In the genomic region with DNA sequence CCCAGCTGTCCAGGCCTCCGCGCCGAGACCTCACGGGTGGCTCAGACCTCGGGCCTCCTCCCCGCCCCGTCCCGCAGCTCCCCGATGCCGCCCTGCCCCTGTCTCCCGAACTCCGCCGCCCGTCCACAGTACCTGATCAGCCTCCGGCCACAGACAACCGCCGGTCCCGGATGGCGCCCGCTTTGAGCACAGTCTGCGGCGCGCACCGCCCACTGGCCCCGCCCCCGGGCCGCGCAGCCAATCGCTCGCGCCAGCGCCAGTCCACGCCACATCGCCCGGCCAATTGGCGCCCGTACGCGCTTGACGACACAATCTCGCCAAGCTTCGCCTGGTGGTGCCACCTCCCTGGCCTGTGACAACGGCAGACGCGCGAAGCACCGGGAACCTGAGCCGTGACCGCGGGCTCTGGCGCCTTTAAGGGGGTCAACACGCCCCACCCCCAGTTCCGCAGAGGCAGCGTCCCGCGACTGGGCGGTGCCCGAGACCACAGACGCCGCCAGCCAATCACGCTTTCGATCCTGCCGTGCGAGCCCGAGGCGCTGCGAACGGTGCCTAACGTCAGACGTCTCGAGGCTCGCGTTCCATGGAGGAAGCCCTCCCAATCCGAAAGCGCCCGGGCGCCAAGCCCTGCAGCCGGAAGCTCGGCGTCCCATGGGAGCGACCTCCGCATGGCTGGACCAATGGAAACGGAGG, we compare ENCODE assay signal across 8 cellular contexts. TPM values are rescaled to one million over a fixed set of nuclear protein-coding genes. Genes with fewer than 3 reads are reported as not detected.
DNase-seq lines count a peak whose midpoint lies in the region; ATAC-seq and TF ChIP-seq lines count a peak whose summit lies in the region.

IDI1 (minus strand) TSS at position 388 of the 693 bp plus-strand sequence; CDS start at position 272, 116 bp downstream.

- intact Hi-C loops in aorta (cut with DNase I): loop anchor here in 1 of 2 donors (5.0 kb wide), 1 partner anchor 117 kb away; the partner anchor contains the start of gene LARP4B

- H4K20me1 ChIP-seq in hepatocyte (ENCODE audit: insufficient read depth, poor library complexity, severe bottlenecking): peaks cover 50% of the 10 kb centered on the region

- H3K27me3 ChIP-seq in hepatocyte: no peaks in the 10 kb centered on the region
- H3K27me3 ChIP-seq in aorta (ENCODE audit: control insufficient read depth in 1 of 2, insufficient read depth in 2 of 2, low read length in 1 of 2): no peaks in the 10 kb centered on the region

- no peaks in the 10 kb centered on the region for H3K9me3 ChIP-seq in hepatocyte (ENCODE audit: low read depth)
- H3K9me3 ChIP-seq in aorta (ENCODE audit: control insufficient read depth, low read length): no peaks in the 10 kb centered on the region

- H3K9me2 ChIP-seq in hepatocyte (replicated peaks; ENCODE audit: insufficient read depth): no peaks in the 10 kb centered on the region

- H3K79me2 ChIP-seq in hepatocyte: peaks cover 76% of the 10 kb centered on the region

- H3K4me2 ChIP-seq in hepatocyte: peak within 1 kb of the TSS; percentile 85

- under 1% methylated on average over 55 of the region's 83 CpGs for WGBS in hepatocyte (ENCODE audit: low lambda C conversion rate, missing lambda C conversion rate)
- 0 to 1% methylated on average over 80 to 83 of the region's 83 CpGs for whole genome bisulfite sequencing in aorta, 2 donors

- H3K4me3 ChIP-seq in hepatocyte (peak within 1 kb of the TSS; percentile 61), aorta (ENCODE audit: low read length in 2 of 2) (peak within 1 kb of the TSS; percentile 60 to 62)

- DNase-seq in NCI-H2081 treated with DMSO at 0.1 percent for 48 hours (lab: John Stamatoyannopoulos, UW) (peak; percentile 77), T1000 (lab: John Stamatoyannopoulos, UW) (peak; percentile 92), astrocyte of the hippocampus (ENCODE audit: low read depth, low spot score) (peak; percentile 99), hepatocyte (ENCODE audit: low spot score) (peak; percentile 99), renal cortical epithelial cell (ENCODE audit: low read depth) (peak; percentile 94), aorta (peak; percentile 98 to 99)

- H3K27ac ChIP-seq in hepatocyte: peak within 1 kb of the TSS; percentile 94
- H3K27ac ChIP-seq in aorta (ENCODE audit: low read depth in 1 of 2, low read length in 2 of 2): peak within 1 kb of the TSS; percentile 91 to 94

- peak within 1 kb of the TSS; percentile 4 for H2AFZ ChIP-seq in hepatocyte

- no peaks in the 10 kb centered on the region for H3K36me3 ChIP-seq in hepatocyte (replicated peaks; ENCODE audit: insufficient read depth, low read depth)
- H3K36me3 ChIP-seq in aorta (ENCODE audit: control insufficient read depth in 1 of 2, insufficient read depth in 2 of 2, low read length in 1 of 2): no peaks in the 10 kb centered on the region

- TF ChIP-seq CTCF in hepatocyte (IDR thresholded peaks at IDR 0.05; ENCODE audit: poor library complexity): no peak

- ATAC-seq in GM18519 (IDR thresholded peaks at IDR 0.05; ENCODE audit: low FRiP score, unreplicated experiment) (peak; percentile 74), HG03045 (IDR thresholded peaks at IDR 0.05; ENCODE audit: unreplicated experiment) (peak; percentile 84), aorta (ENCODE audit: low FRiP score) (peak; percentile 97)

- H3K4me1 ChIP-seq in hepatocyte (ENCODE audit: insufficient read depth): peaks cover 19% of the 10 kb centered on the region
- no peaks in the 10 kb centered on the region for H3K4me1 ChIP-seq in aorta (ENCODE audit: control insufficient read depth in 1 of 2, insufficient read depth in 2 of 2, low read length in 2 of 2)

RNA-seq across cellular contexts. Expression of gene IDI1, which starts in this region (rescaled TPM):
- 270 and 303 TPM in 2 replicates for total RNA-seq in hepatocyte
- 214 and 228 TPM in 2 replicates for polyA plus RNA-seq in hepatocyte
- 47.4 and 158 TPM in 2 replicates for total RNA-seq in renal cortical epithelial cell
- 10 to 100 TPM; 28.6 to 39.3 TPM for total RNA-seq in aorta
- 10 to 100 TPM; 18.9 to 43.3 TPM for polyA plus RNA-seq in aorta

Comparison
In these comparisons a context has a peak if more than half of its experiments do, and no peak if none do; other contexts are left out.
1. Peak in every context shown above with its lines: DNase-seq, ATAC-seq, H3K4me3 ChIP-seq and H3K27ac ChIP-seq.